ENCODE assay signal across 18 cellular contexts in genomic region chr3:196992461-196993065, GRCh38.
"Had no signal": no experiment of that assay in that cellular context is flagged by ENCODE, and none has a peak within 500 bp of the region (broad histone marks: within the 10 kb centered on the region; RNA-seq: fewer than 3 reads in every experiment).

No MANE protein-coding gene starts in this region.

- ATAC-seq: T-helper 17 cell had no signal

- H3K27ac Mint-ChIP-seq: activated CD4-positive, alpha-beta T cell treated with anti-CD3 and anti-CD28 coated beads, Interleukin-2, amount 10 ng/mL, durations not matched to agents 7 days and 5 days; activated naive CD8-positive, alpha-beta T cell; activated T-helper 2 cell treated with anti-CD3 and anti-CD28 coated beads, Interferon-gamma antibody, Interleukin-2, Interleukin-4, amounts not matched to agents 10 μg/mL and 5 μg/mL and 100 μg/mL, durations not matched to agents 14 hours and 24 hours and 36 hours; dendritic cell treated with granulocyte-macrophage colony-stimulating factor and Interleukin-4, amounts not matched to agents 40 ng/mL and 50 ng/mL, for 4 days; memory B cell; stimulated activated naive CD8-positive, alpha-beta T cell treated with anti-CD3 and anti-CD28 coated beads, Interleukin-15, Interleukin-2, amounts not matched to agents 100 ng/mL and 50 ng/mL, for 24 hours; T-helper 17 cell had no signal

- H3K4me3 ChIP-seq: SJSA1, tibial artery had no signal

- H3K9me3 ChIP-seq: SJSA1, tibial artery had no signal

- H3K27me3 ChIP-seq: SJSA1 had no signal

- H3K27ac ChIP-seq: SJSA1, tibial artery had no signal

- DNase-seq: activated CD4-positive, alpha-beta T cell treated with anti-CD3 and anti-CD28 coated beads, Interleukin-2, amount 10 ng/mL, durations not matched to agents 7 days and 5 days; activated CD4-positive, CD25-positive, alpha-beta regulatory T cell; activated naive CD4-positive, alpha-beta T cell; activated T-cell treated with anti-CD3 and anti-CD28 coated beads, Interleukin-2, amount 50 U/mL, for 1 hour; amniotic stem cell; cerebellar nuclear complex; effector CD8-positive, alpha-beta T cell; erythroblast; foreskin fibroblast; stimulated activated CD4-positive, alpha-beta T cell treated with anti-CD3 and anti-CD28 coated beads, Interleukin-12 subunit alpha, Interleukin-12 subunit beta, amount 100 ng/mL, for 4 hours; T-helper 17 cell had no signal

- H3K36me3 ChIP-seq: SJSA1, tibial artery had no signal

- H3K9me3 Mint-ChIP-seq: activated CD4-positive, alpha-beta T cell treated with anti-CD3 and anti-CD28 coated beads, Interleukin-2, amount 10 ng/mL, durations not matched to agents 7 days and 5 days; activated T-helper 2 cell treated with anti-CD3 and anti-CD28 coated beads, Interferon-gamma antibody, Interleukin-2, Interleukin-4, amounts not matched to agents 10 μg/mL and 5 μg/mL and 100 μg/mL, durations not matched to agents 14 hours and 24 hours and 36 hours; dendritic cell treated with granulocyte-macrophage colony-stimulating factor and Interleukin-4, amounts not matched to agents 40 ng/mL and 50 ng/mL, for 4 days; memory B cell; stimulated activated naive CD8-positive, alpha-beta T cell treated with anti-CD3 and anti-CD28 coated beads, Interleukin-15, Interleukin-2, amounts not matched to agents 100 ng/mL and 50 ng/mL, for 24 hours had no signal

- H3K4me3 Mint-ChIP-seq: activated CD4-positive, alpha-beta T cell treated with anti-CD3 and anti-CD28 coated beads, Interleukin-2, amount 10 ng/mL, durations not matched to agents 7 days and 5 days; activated naive CD8-positive, alpha-beta T cell; dendritic cell treated with granulocyte-macrophage colony-stimulating factor and Interleukin-4, amounts not matched to agents 40 ng/mL and 50 ng/mL, for 4 days; memory B cell; stimulated activated naive CD8-positive, alpha-beta T cell treated with anti-CD3 and anti-CD28 coated beads, Interleukin-15, Interleukin-2, amounts not matched to agents 100 ng/mL and 50 ng/mL, for 24 hours; T-helper 17 cell had no signal

- H3K27me3 Mint-ChIP-seq: activated CD4-positive, alpha-beta T cell treated with anti-CD3 and anti-CD28 coated beads, Interleukin-2, amount 10 ng/mL, durations not matched to agents 7 days and 5 days; activated naive CD8-positive, alpha-beta T cell; stimulated activated naive CD8-positive, alpha-beta T cell treated with anti-CD3 and anti-CD28 coated beads, Interleukin-15, Interleukin-2, amounts not matched to agents 100 ng/mL and 50 ng/mL, for 24 hours had no signal

- H3K4me1 ChIP-seq: SJSA1, tibial artery had no signal

- H3K36me3 Mint-ChIP-seq: activated naive CD8-positive, alpha-beta T cell; memory B cell had no signal

- H3K4me1 Mint-ChIP-seq: activated CD4-positive, alpha-beta T cell treated with anti-CD3 and anti-CD28 coated beads, Interleukin-2, amount 10 ng/mL, durations not matched to agents 7 days and 5 days; memory B cell; T-helper 17 cell had no signal
